ENCODE assay signal across 10 cellular contexts in the genomic region with DNA sequence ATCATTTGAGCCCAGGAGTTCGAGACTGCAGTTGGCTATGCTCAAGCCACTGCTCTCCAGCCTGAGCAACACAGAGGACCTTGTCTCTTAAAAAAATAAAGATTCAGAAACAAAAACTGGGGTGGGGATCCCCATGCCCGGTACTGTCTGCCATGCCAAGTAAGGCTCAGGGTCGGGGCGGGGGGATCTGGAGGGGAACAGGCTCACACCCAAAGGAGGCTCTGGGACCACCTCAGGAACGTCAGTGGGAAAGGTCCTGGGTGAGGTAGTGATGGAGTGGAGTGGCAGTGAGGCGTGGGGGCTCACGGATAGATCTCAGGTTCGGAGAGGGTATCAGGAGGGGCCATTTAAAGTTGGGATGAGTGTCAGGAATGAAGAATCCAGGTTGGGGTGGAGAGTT. TPM values are rescaled to one million over a fixed set of nuclear protein-coding genes. Genes with fewer than 3 reads are reported as not detected.
A peak's percentile ranks its signal among the peaks of the same experiment; 100 is the strongest.
DNase-seq lines count a peak whose midpoint lies in the region; ATAC-seq and TF ChIP-seq lines count a peak whose summit lies in the region.
"Had no signal": no experiment of that assay in that cellular context is flagged by ENCODE, and none has a peak within 500 bp of the region (broad histone marks: within the 10 kb centered on the region; RNA-seq: fewer than 3 reads in every experiment).

No MANE protein-coding gene starts in this region.

- peak overlapping the region; percentile 92 for H3K4me3 ChIP-seq in AG10803 (ENCODE audit: low read length)
- peak overlapping the region; percentile 61 for H3K4me3 ChIP-seq in effector memory CD4-positive, alpha-beta T cell (ENCODE audit: insufficient read depth, low read depth, low read length, poor library complexity, severe bottlenecking)
- no peak overlapping the region for H3K4me3 ChIP-seq in neural progenitor cell
- H3K4me3 ChIP-seq: testis had no signal

- peaks cover 43% of the 10 kb centered on the region for H3K4me1 ChIP-seq in effector memory CD4-positive, alpha-beta T cell (ENCODE audit: control insufficient read depth, insufficient read depth, low read length, poor library complexity, severe bottlenecking)
- H3K4me1 ChIP-seq in neural progenitor cell: peaks cover 30% of the 10 kb centered on the region

- H3K9me3 ChIP-seq in effector memory CD4-positive, alpha-beta T cell (ENCODE audit: control insufficient read depth, low read length): no peaks in the 10 kb centered on the region
- no peaks in the 10 kb centered on the region for H3K9me3 ChIP-seq in neural progenitor cell (ENCODE audit: low read depth)
- H3K9me3 ChIP-seq: testis had no signal

- H3K27me3 Mint-ChIP-seq in IgD-negative memory B cell (peaks cover 3% of the 10 kb centered on the region), neural progenitor cell (ENCODE audit: insufficient read depth, low read depth) (peaks cover 20% of the 10 kb centered on the region)

- H3K36me3 Mint-ChIP-seq in IgD-negative memory B cell (peaks cover 12% of the 10 kb centered on the region), neural progenitor cell (no peaks in the 10 kb centered on the region)

- peaks cover 21 to 38% (median 33%) of the 10 kb centered on the region in 3 donors for H3K4me1 Mint-ChIP-seq in IgD-negative memory B cell
- H3K4me1 Mint-ChIP-seq in neural progenitor cell: peaks cover 79% of the 10 kb centered on the region

- H3K79me2 ChIP-seq in neural progenitor cell (ENCODE audit: low read depth): no peaks in the 10 kb centered on the region

- no peak overlapping the region for H2AFZ ChIP-seq in neural progenitor cell (replicated peaks)

- H3K9me3 Mint-ChIP-seq in IgD-negative memory B cell (no peaks in the 10 kb centered on the region), neural progenitor cell (peaks cover 4% of the 10 kb centered on the region)

- no peak for ATAC-seq in stimulated activated naive CD8-positive, alpha-beta T cell treated with anti-CD3 and anti-CD28 coated beads, Interleukin-15, Interleukin-2, amounts not matched to agents 100 U/mL and 50 U/mL, for 24 hours

- peak overlapping the region in 2 of 3 donors; percentile 77 to 96 for H3K27ac Mint-ChIP-seq in IgD-negative memory B cell
- H3K27ac Mint-ChIP-seq in neural progenitor cell: peak overlapping the region; percentile 84

- no peaks in the 10 kb centered on the region for H3F3A ChIP-seq in neural progenitor cell (ENCODE audit: low read depth)

- H3K27ac ChIP-seq in effector memory CD4-positive, alpha-beta T cell (ENCODE audit: insufficient read depth, low read length, poor library complexity, severe bottlenecking): peak overlapping the region; percentile 76
- no peak overlapping the region for H3K27ac ChIP-seq in neural progenitor cell

- no peak overlapping the region for H3K9ac ChIP-seq in neural progenitor cell

- H4K20me1 ChIP-seq in neural progenitor cell (ENCODE audit: low read depth): no peaks in the 10 kb centered on the region

- peak overlapping the region; percentile 24 for H3K4me2 ChIP-seq in neural progenitor cell

- H3K4me3 Mint-ChIP-seq in IgD-negative memory B cell (peak overlapping the region in 2 of 4 donors; percentile 95 to 99), neural progenitor cell (no peak overlapping the region)

- TF ChIP-seq CTCF in AG10803 (conservative IDR thresholded peaks at IDR 0.05; ENCODE audit: low read length) (no peak), neural progenitor cell (IDR thresholded peaks at IDR 0.05) (no peak)

- no peaks in the 10 kb centered on the region for H3K27me3 ChIP-seq in effector memory CD4-positive, alpha-beta T cell (replicated peaks; ENCODE audit: control insufficient read depth, insufficient read depth, low read length, poor library complexity, severe bottlenecking)
- no peaks in the 10 kb centered on the region for H3K27me3 ChIP-seq in neural progenitor cell
- H3K27me3 ChIP-seq: testis had no signal

- H3K36me3 ChIP-seq in effector memory CD4-positive, alpha-beta T cell (ENCODE audit: control insufficient read depth, insufficient read depth, low read length): peaks cover 18% of the 10 kb centered on the region
- H3K36me3 ChIP-seq in neural progenitor cell: no peaks in the 10 kb centered on the region

- DNase-seq in AG10803 (ENCODE audit: low read depth) (no peak), neural progenitor cell (ENCODE audit: low spot score) (no peak), DMS 273 treated with DMSO at 0.1 percent for 48 hours (lab: John Stamatoyannopoulos, UW) (no peak), SIG-M5 (lab: John Stamatoyannopoulos, UW) (no peak)
- DNase-seq in effector memory CD4-positive, alpha-beta T cell: no peak
- no peak for DNase-seq in stimulated activated naive CD8-positive, alpha-beta T cell treated with anti-CD3 and anti-CD28 coated beads, Interleukin-15, Interleukin-2, amounts not matched to agents 100 U/mL and 50 U/mL, for 24 hours
- no peak for DNase-seq in effector CD8-positive, alpha-beta T cell (lab: John Stamatoyannopoulos, UW)
- DNase-seq: testis had no signal

RNA-seq across cellular contexts. Expression of a gene that starts 0.8 kb away (rescaled TPM):
- polyA plus RNA-seq in IgD-negative memory B cell: 524 TPM
- 22.4 and 34.3 TPM in 2 replicates for total RNA-seq in neural progenitor cell (ENCODE audit: low replicate concordance)

RNA-seq across cellular contexts. Expression of a gene that starts 2.7 kb away (rescaled TPM):
- not detected for polyA plus RNA-seq in IgD-negative memory B cell
- total RNA-seq in neural progenitor cell (ENCODE audit: low replicate concordance): not detected in 2 replicates
- total RNA-seq: T-helper 1 cell treated with Interleukin-12 subunit alpha and Interleukin-12 subunit beta and Interleukin-4 antibody, amounts not matched to agents 30 ng/mL and 1 ng/mL, for 36 hours; testis had no signal

RNA-seq across cellular contexts. Expression of a gene that starts 5.6 kb away (rescaled TPM):
- 1.4 TPM for polyA plus RNA-seq in IgD-negative memory B cell
- total RNA-seq in neural progenitor cell (ENCODE audit: low replicate concordance): not detected in 2 replicates

RNA-seq across cellular contexts. Expression of a gene that starts 10.6 kb away (rescaled TPM):
- polyA plus RNA-seq in IgD-negative memory B cell: 397 TPM
- 0.34 TPM in 1 of 2 replicates, not detected in the other for total RNA-seq in neural progenitor cell (ENCODE audit: low replicate concordance)

RNA-seq across cellular contexts. Expression of a gene that starts 19.3 kb away (rescaled TPM):
- not detected for polyA plus RNA-seq in IgD-negative memory B cell
- not detected in 2 replicates for total RNA-seq in neural progenitor cell (ENCODE audit: low replicate concordance)
